In the genomic region with DNA sequence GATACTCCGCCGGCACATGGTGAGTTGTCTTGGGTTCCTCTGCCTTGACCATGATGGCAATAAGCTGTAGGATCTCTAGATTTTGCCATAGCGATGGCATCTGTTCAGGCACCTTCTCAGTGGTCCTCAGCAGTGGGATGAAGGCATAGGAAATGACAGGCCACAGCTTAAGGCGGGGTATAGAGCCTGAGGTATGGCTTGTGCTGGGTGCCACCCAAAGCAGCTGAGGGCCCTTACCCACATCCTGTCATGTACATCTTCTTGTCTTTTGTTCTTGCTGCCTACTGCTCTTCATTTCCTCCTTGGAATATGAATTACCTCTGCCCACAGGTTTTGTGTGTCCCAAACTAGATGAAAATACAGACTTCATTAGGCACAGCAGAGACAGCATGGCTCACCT, we compare ENCODE assay signal across 14 cellular contexts. TPM values are rescaled to one million over a fixed set of nuclear protein-coding genes. Genes with fewer than 3 reads are reported as not detected.
DNase-seq lines count a peak whose midpoint lies in the region; ATAC-seq and TF ChIP-seq lines count a peak whose summit lies in the region.
"Had no signal": no experiment of that assay in that cellular context is flagged by ENCODE, and none has a peak within 500 bp of the region (broad histone marks: within the 10 kb centered on the region; RNA-seq: fewer than 3 reads in every experiment).

No MANE protein-coding gene starts in this region.

- H3T11ph ChIP-seq in H9 (ENCODE audit: low read length): no peak overlapping the region

- H3K9me3 Mint-ChIP-seq in H9: no peaks in the 10 kb centered on the region
- peaks cover 5% of the 10 kb centered on the region for H3K9me3 Mint-ChIP-seq in activated naive CD4-positive, alpha-beta T cell treated with anti-CD3 and anti-CD28 coated beads, Interleukin-2, amount 50 U/mL, for 24 hours
- H3K9me3 Mint-ChIP-seq: nephron had no signal

- H3K27me3 ChIP-seq in H9 (ENCODE audit: insufficient read depth, low read length): no peaks in the 10 kb centered on the region
- H3K27me3 ChIP-seq in neuronal stem cell (ENCODE audit: control insufficient read depth in 3 of 3, insufficient read depth in 3 of 3, low read depth in 1 of 3, low read length in 3 of 3): no peaks in the 10 kb centered on the region
- H3K27me3 ChIP-seq: esophagus muscularis mucosa, SJSA1 had no signal

- H3K4ac ChIP-seq in H9 (ENCODE audit: low read depth, low read length) (no peak overlapping the region), neuronal stem cell (ENCODE audit: low read length) (no peak overlapping the region)

- no peak overlapping the region for H4K5ac ChIP-seq in H9 (ENCODE audit: insufficient read length, low read depth, low read length)

- H2BK15ac ChIP-seq in H9 (ENCODE audit: low read depth, low read length): no peak overlapping the region
- H2BK15ac ChIP-seq in neuronal stem cell (ENCODE audit: low read length): no peak overlapping the region

- H2BK5ac ChIP-seq in H9 (ENCODE audit: insufficient read length, low read length): no peak overlapping the region
- no peak overlapping the region for H2BK5ac ChIP-seq in neuronal stem cell (ENCODE audit: low read length)

- H3K79me2 ChIP-seq in H9 (ENCODE audit: insufficient read depth, low read length): peaks cover 7% of the 10 kb centered on the region; the same call in 1 of the 2 replicates

- H3K23ac ChIP-seq in H9 (ENCODE audit: insufficient read length, low read depth, low read length) (no peak overlapping the region), neuronal stem cell (ENCODE audit: low read depth, low read length, poor library complexity) (no peak overlapping the region)

- H4K8ac ChIP-seq in H9 (replicated peaks; ENCODE audit: insufficient read length, low read depth, low read length) (no peak overlapping the region), neuronal stem cell (ENCODE audit: low read depth, low read length) (no peak overlapping the region)

- no peak overlapping the region for H4K91ac ChIP-seq in H9 (ENCODE audit: insufficient read length, low read depth, low read length)
- H4K91ac ChIP-seq in neuronal stem cell (ENCODE audit: low read depth, low read length, poor library complexity): no peak overlapping the region

- no peak overlapping the region for H2BK12ac ChIP-seq in H9 (ENCODE audit: insufficient read length, low read depth, low read length)
- no peak overlapping the region for H2BK12ac ChIP-seq in neuronal stem cell (ENCODE audit: low read length)

- H3K9ac ChIP-seq in H9 (ENCODE audit: extremely low read depth, insufficient read length, low read length) (no peak overlapping the region), neuronal stem cell (ENCODE audit: low read depth, low read length, poor library complexity) (no peak overlapping the region)
- H3K9ac ChIP-seq: KMS-11 had no signal

- ATAC-seq in HG02852 (IDR thresholded peaks at IDR 0.05; ENCODE audit: unreplicated experiment): no peak

- H4K20me1 ChIP-seq in H9 (ENCODE audit: control insufficient read depth, insufficient read depth, insufficient read length): no peaks in the 10 kb centered on the region

- no peak overlapping the region for H3K4me3 ChIP-seq in neuronal stem cell (ENCODE audit: low read length in 2 of 2)
- H3K4me3 ChIP-seq: esophagus muscularis mucosa, SJSA1 had no signal

- H3K9me3 ChIP-seq in H9 (ENCODE audit: control insufficient read depth, low read depth, low read length) (no peaks in the 10 kb centered on the region), neuronal stem cell (replicated peaks in 1 of 2; ENCODE audit: control insufficient read depth in 2 of 2, insufficient read depth in 1 of 2, low read depth in 1 of 2, low read length in 2 of 2) (no peaks in the 10 kb centered on the region)
- H3K9me3 ChIP-seq: esophagus muscularis mucosa, SJSA1 had no signal

- DNase-seq in H9 (no peak), NCI-H187 (lab: John Stamatoyannopoulos, UW) (no peak), neuronal stem cell (ENCODE audit: low spot score) (no peak), AML-193 (lab: John Stamatoyannopoulos, UW) (no peak)
- peak; percentile 36 for DNase-seq in activated CD4-positive, alpha-beta T cell treated with anti-CD3 and anti-CD28 coated beads, Interleukin-2, amount 50 U/mL, for 1 hour
- peak in 2 of 3 donors; percentile 15 to 31 for DNase-seq in stimulated activated CD4-positive, alpha-beta T cell treated with anti-CD3 and anti-CD28 coated beads, TNF-alpha, amount 100 ng/mL, for 1 hour (ENCODE audit: low read depth in 3 of 3, low spot score in 1 of 3)
- DNase-seq: NCI-H510A treated with DMSO at 0.1 percent for 48 hours had no signal

- H3K56ac ChIP-seq in H9 (ENCODE audit: insufficient read length, low read depth, low read length): no peak overlapping the region

- H2AK5ac ChIP-seq in H9 (ENCODE audit: insufficient read length, low read length) (no peak overlapping the region), neuronal stem cell (ENCODE audit: low read depth, low read length) (no peak overlapping the region)

- H3K14ac ChIP-seq in H9 (ENCODE audit: insufficient read depth, low read length) (no peak overlapping the region), neuronal stem cell (ENCODE audit: low read length) (no peak overlapping the region)

- no peak for TF ChIP-seq CTCF in H9 (conservative IDR thresholded peaks at IDR 0.05)

- H2AFZ ChIP-seq in H9 (ENCODE audit: low read length) (no peak overlapping the region), neuronal stem cell (ENCODE audit: low read length) (no peak overlapping the region)

- no CpG with 5 or more reads among the region's 4 CpGs for WGBS in H9 (ENCODE audit: extremely low coverage, insufficient read length, low lambda C conversion rate)
- WGBS in neuronal stem cell (ENCODE audit: extremely low coverage in 2 of 2, insufficient read length in 2 of 2, insufficient replicate concordance in 1 of 2), 2 donors: no CpG with 5 or more reads among the region's 4 CpGs

- H3K18ac ChIP-seq in H9 (ENCODE audit: insufficient read length, low read depth, low read length) (no peak overlapping the region), neuronal stem cell (ENCODE audit: low read length) (no peak overlapping the region)

- H3K79me1 ChIP-seq in H9 (ENCODE audit: insufficient read depth, low read depth, low read length, poor library complexity, severe bottlenecking) (peaks cover 5% of the 10 kb centered on the region), neuronal stem cell (ENCODE audit: low read depth, low read length) (no peaks in the 10 kb centered on the region)

- H3K4me2 ChIP-seq in H9 (ENCODE audit: insufficient read depth, insufficient read length, low read length) (no peak overlapping the region), neuronal stem cell (ENCODE audit: insufficient read depth, low read length, poor library complexity, severe bottlenecking) (no peak overlapping the region)
- H3K4me2 ChIP-seq: KMS-11 had no signal

- H3K4me1 ChIP-seq in H9 (ENCODE audit: insufficient read depth, low read length): peaks cover 16% of the 10 kb centered on the region; the same call in 1 of the 2 replicates
- H3K4me1 ChIP-seq in neuronal stem cell (ENCODE audit: control insufficient read depth in 2 of 2, insufficient read depth in 1 of 2, low read depth in 1 of 2, low read length in 2 of 2): peaks cover 7 to 29% of the 10 kb centered on the region in 2 donors
- H3K4me1 ChIP-seq: SJSA1 had no signal

- H2BK20ac ChIP-seq in H9 (ENCODE audit: low read depth, low read length, poor library complexity, severe bottlenecking): no peak overlapping the region

- H3K23me2 ChIP-seq in H9 (ENCODE audit: insufficient read length, low read depth, low read length, poor library complexity, severe bottlenecking): no peaks in the 10 kb centered on the region

- H2BK120ac ChIP-seq in H9 (ENCODE audit: low read depth, low read length, poor library complexity, severe bottlenecking) (no peak overlapping the region), neuronal stem cell (ENCODE audit: low read depth, low read length) (no peak overlapping the region)

- H3K27me3 Mint-ChIP-seq in H9 (ENCODE audit: low read depth): no peaks in the 10 kb centered on the region
- H3K27me3 Mint-ChIP-seq in activated naive CD4-positive, alpha-beta T cell treated with anti-CD3 and anti-CD28 coated beads, Interleukin-2, amount 50 U/mL, for 24 hours: no peaks in the 10 kb centered on the region

- H3K27ac ChIP-seq in H9 (ENCODE audit: insufficient read length, low read depth, low read length) (no peak overlapping the region), neuronal stem cell (replicated peaks; ENCODE audit: low read length) (no peak overlapping the region)
- H3K27ac ChIP-seq: KMS-11, SJSA1 had no signal

- peak overlapping the region; percentile 40 to 90 (median 73); a peak in 4 of 7 replicates for H3K27ac Mint-ChIP-seq in H9
- peak overlapping the region; percentile 89 for H3K27ac Mint-ChIP-seq in activated naive CD4-positive, alpha-beta T cell treated with anti-CD3 and anti-CD28 coated beads, Interleukin-2, amount 50 U/mL, for 24 hours
- H3K27ac Mint-ChIP-seq: nephron had no signal

- peaks cover 71% of the 10 kb centered on the region in 2 experiments for H3K4me1 Mint-ChIP-seq in H9
- peaks cover 90% of the 10 kb centered on the region for H3K4me1 Mint-ChIP-seq in activated naive CD4-positive, alpha-beta T cell treated with anti-CD3 and anti-CD28 coated beads, Interleukin-2, amount 50 U/mL, for 24 hours
- H3K4me1 Mint-ChIP-seq: nephron had no signal

- H3K36me3 ChIP-seq in neuronal stem cell (replicated peaks in 1 of 2; ENCODE audit: control insufficient read depth in 2 of 2, insufficient read depth in 2 of 2, low read length in 2 of 2): peaks cover 20 to 82% of the 10 kb centered on the region in 2 donors

- peaks cover 46 to 67% (median 58%) of the 10 kb centered on the region in 3 experiments; a peak in 6 of 7 replicates for H3K36me3 Mint-ChIP-seq in H9 (ENCODE audit: insufficient read depth in 1 of 3, low read depth in 3 of 3)
- H3K36me3 Mint-ChIP-seq in activated naive CD4-positive, alpha-beta T cell treated with anti-CD3 and anti-CD28 coated beads, Interleukin-2, amount 50 U/mL, for 24 hours: peaks cover 24% of the 10 kb centered on the region

- peak overlapping the region in 1 of 2 experiments; percentile 83; a peak in 3 of 5 replicates for H3K4me3 Mint-ChIP-seq in H9
- peak overlapping the region; percentile 60 for H3K4me3 Mint-ChIP-seq in activated naive CD4-positive, alpha-beta T cell treated with anti-CD3 and anti-CD28 coated beads, Interleukin-2, amount 50 U/mL, for 24 hours
- H3K4me3 Mint-ChIP-seq: nephron had no signal

RNA-seq across cellular contexts. Expression of gene KAT7, which starts 29.5 kb away (rescaled TPM):
- 84.6 and 93.1 TPM in 2 replicates for total RNA-seq in H9 (2021)
- 94.8 TPM for polyA plus RNA-seq in neuronal stem cell (2013, experiment 1 of 2)
- polyA plus RNA-seq in neuronal stem cell (2013, experiment 2 of 2): 94.3 TPM

RNA-seq across cellular contexts. Expression of gene TAC4, which starts 29.9 kb away (rescaled TPM):
- not detected in 2 replicates for total RNA-seq in H9 (2021)
- not detected for polyA plus RNA-seq in neuronal stem cell (2013, experiment 1 of 2)
- not detected for polyA plus RNA-seq in neuronal stem cell (2013, experiment 2 of 2)
- total RNA-seq: astrocyte, esophagus muscularis mucosa, SJSA1 had no signal

RNA-seq across cellular contexts. Expression of gene FAM117A, which starts 54.1 kb away (rescaled TPM):
- 21.1 and 21.3 TPM in 2 replicates for total RNA-seq in H9 (2021)
- polyA plus RNA-seq in neuronal stem cell (2013, experiment 1 of 2): 29.5 TPM
- polyA plus RNA-seq in neuronal stem cell (2013, experiment 2 of 2): 29.5 TPM

Comparison
In these comparisons a context has a peak if more than half of its experiments do, and no peak if none do; other contexts are left out.
1. DNase-seq: peak in activated CD4-positive, alpha-beta T cell treated with anti-CD3 and anti-CD28 coated beads, Interleukin-2, amount 50 U/mL, for 1 hour (single experiment) and stimulated activated CD4-positive, alpha-beta T cell treated with anti-CD3 and anti-CD28 coated beads, TNF-alpha, amount 100 ng/mL, for 1 hour (2 of 3); none in H9 (single experiment), NCI-H187 (0 of 2), neuronal stem cell (single experiment) and AML-193 (0 of 2).